Comparison of ENCODE assay signal across 17 cellular contexts in genomic region chr5:33594006-33594405, GRCh38.
"Had no signal": no experiment of that assay in that cellular context is flagged by ENCODE, and none has a peak within 500 bp of the region (broad histone marks: within the 10 kb centered on the region; RNA-seq: fewer than 3 reads in every experiment).

No MANE protein-coding gene starts in this region.

- H3K4me1 ChIP-seq: heart right ventricle, right atrium auricular region, sigmoid colon, suprapubic skin, thyroid gland had no signal

- H3K4me3 ChIP-seq: dorsolateral prefrontal cortex, heart right ventricle, right atrium auricular region, sigmoid colon, suprapubic skin, thyroid gland had no signal

- H3K36me3 ChIP-seq: heart right ventricle, right atrium auricular region, sigmoid colon, suprapubic skin, thyroid gland had no signal

- DNase-seq: cortex of kidney; dorsolateral prefrontal cortex; effector CD8-positive, alpha-beta T cell; heart right ventricle; hypothalamus; kidney glomerular epithelial cell; mesendoderm; naive thymus-derived CD4-positive, alpha-beta T cell; nephron progenitor cell; posterior cingulate gyrus; sigmoid colon; stimulated activated CD4-positive, alpha-beta T cell treated with anti-CD3 and anti-CD28 coated beads, Interleukin-4, amount 100 ng/mL, for 1 hour; stimulated activated CD8-positive, alpha-beta memory T cell treated with anti-CD3 and anti-CD28 coated beads, Interleukin-4, amount 100 ng/mL, for 48 hours; stimulated activated naive CD8-positive, alpha-beta T cell treated with anti-CD3 and anti-CD28 coated beads, Interleukin-15, Interleukin-2, amounts not matched to agents 100 U/mL and 50 U/mL, for 24 hours; thyroid gland had no signal

- H3K9me3 ChIP-seq: heart right ventricle, right atrium auricular region, sigmoid colon, suprapubic skin, thyroid gland had no signal

- ATAC-seq: heart right ventricle; naive thymus-derived CD4-positive, alpha-beta T cell; stimulated activated naive CD8-positive, alpha-beta T cell treated with anti-CD3 and anti-CD28 coated beads, Interleukin-15, Interleukin-2, amounts not matched to agents 100 U/mL and 50 U/mL, for 24 hours had no signal

- H3K27me3 ChIP-seq: right atrium auricular region, sigmoid colon, suprapubic skin, thyroid gland had no signal

- H3K27ac ChIP-seq: dorsolateral prefrontal cortex, heart right ventricle, right atrium auricular region, sigmoid colon, suprapubic skin, thyroid gland had no signal
